Comparison of ENCODE assay signal across 20 cellular contexts in genomic region chr10:119278126-119278701, GRCh38.
DNase-seq lines count a peak whose midpoint lies in the region; ATAC-seq and TF ChIP-seq lines count a peak whose summit lies in the region.
"Had no signal": no experiment of that assay in that cellular context is flagged by ENCODE, and none has a peak within 500 bp of the region (broad histone marks: within the 10 kb centered on the region; RNA-seq: fewer than 3 reads in every experiment).

No MANE protein-coding gene starts in this region.

- WGBS in heart right ventricle, 2 donors: 70 to 77% methylated on average over 14 of the region's 14 CpGs

- H3K36me3 ChIP-seq in heart right ventricle: no peaks in the 10 kb centered on the region
- H3K36me3 ChIP-seq in WERI-Rb-1: peaks cover 3% of the 10 kb centered on the region; the same call in 1 of the 2 replicates

- H3K27ac ChIP-seq in heart right ventricle (peak overlapping the region in 6 of 10 donors; percentile 0 to 63 (median 50)), WERI-Rb-1 (peak overlapping the region; percentile 19; the same call in 1 of the 2 replicates)
- H3K27ac ChIP-seq: A549 had no signal

- H3K9me3 ChIP-seq in heart right ventricle: no peaks in the 10 kb centered on the region
- peaks cover 2% of the 10 kb centered on the region for H3K9me3 ChIP-seq in WERI-Rb-1 (ENCODE audit: severe bottlenecking)
- H3K9me3 ChIP-seq: A549 had no signal

- peaks cover 24 to 95% (median 61%) of the 10 kb centered on the region in 9 donors for H3K4me1 ChIP-seq in heart right ventricle
- H3K4me1 ChIP-seq: A549 had no signal

- no peak for DNase-seq in heart right ventricle
- no peak for DNase-seq in left cardiac atrium
- DNase-seq in WERI-Rb-1: no peak
- DNase-seq in posterior vena cava (ENCODE audit: low spot score): peak; percentile 47
- no peak for DNase-seq in hypothalamus (lab: John Stamatoyannopoulos, UW)
- DNase-seq in NCI-H1694 (lab: John Stamatoyannopoulos, UW): no peak
- DNase-seq: CD4-positive, alpha-beta T cell; COR-L47; DMS79; HCEC 1CT; Karpas-422; MV-4-11; NCI-H1105 treated with DMSO at 0.1 percent for 48 hours; NCI-H2081; NCI-H2171; NCI-H345; OCI-M1 had no signal

- ATAC-seq in heart right ventricle (no peak), left cardiac atrium (no peak), HG02973 (IDR thresholded peaks at IDR 0.05; ENCODE audit: unreplicated experiment) (no peak)
- ATAC-seq: A549, GM23338 had no signal

- no peak overlapping the region for H3K4me3 ChIP-seq in heart right ventricle
- H3K4me3 ChIP-seq in WERI-Rb-1 (ENCODE audit: low read depth, low read length): no peak overlapping the region
- H3K4me3 ChIP-seq: A549, GM23338 had no signal

- intact Hi-C loops in heart right ventricle (cut with DNase I): loop anchor here in 1 of 10 donors (10.0 kb wide), 1 partner anchor 137 kb away; no protein-coding TSS in a partner anchor
- intact Hi-C loops in left cardiac atrium (cut with DNase I): loop anchor here in 1 of 2 donors (10.0 kb wide), 1 partner anchor 137 kb away; no protein-coding TSS in a partner anchor
- intact Hi-C loops in posterior vena cava (cut with DNase I): no loop called here

- TF ChIP-seq CTCF in heart right ventricle (IDR thresholded peaks at IDR 0.05) (no peak), WERI-Rb-1 (IDR thresholded peaks at IDR 0.05; ENCODE audit: low read depth, low read length) (no peak)

- no peaks in the 10 kb centered on the region for H3K27me3 ChIP-seq in heart right ventricle
- H3K27me3 ChIP-seq in WERI-Rb-1 (ENCODE audit: insufficient read depth, low read depth, severe bottlenecking): no peaks in the 10 kb centered on the region
